8 cellular contexts compared by ENCODE assay signal in the genomic region with DNA sequence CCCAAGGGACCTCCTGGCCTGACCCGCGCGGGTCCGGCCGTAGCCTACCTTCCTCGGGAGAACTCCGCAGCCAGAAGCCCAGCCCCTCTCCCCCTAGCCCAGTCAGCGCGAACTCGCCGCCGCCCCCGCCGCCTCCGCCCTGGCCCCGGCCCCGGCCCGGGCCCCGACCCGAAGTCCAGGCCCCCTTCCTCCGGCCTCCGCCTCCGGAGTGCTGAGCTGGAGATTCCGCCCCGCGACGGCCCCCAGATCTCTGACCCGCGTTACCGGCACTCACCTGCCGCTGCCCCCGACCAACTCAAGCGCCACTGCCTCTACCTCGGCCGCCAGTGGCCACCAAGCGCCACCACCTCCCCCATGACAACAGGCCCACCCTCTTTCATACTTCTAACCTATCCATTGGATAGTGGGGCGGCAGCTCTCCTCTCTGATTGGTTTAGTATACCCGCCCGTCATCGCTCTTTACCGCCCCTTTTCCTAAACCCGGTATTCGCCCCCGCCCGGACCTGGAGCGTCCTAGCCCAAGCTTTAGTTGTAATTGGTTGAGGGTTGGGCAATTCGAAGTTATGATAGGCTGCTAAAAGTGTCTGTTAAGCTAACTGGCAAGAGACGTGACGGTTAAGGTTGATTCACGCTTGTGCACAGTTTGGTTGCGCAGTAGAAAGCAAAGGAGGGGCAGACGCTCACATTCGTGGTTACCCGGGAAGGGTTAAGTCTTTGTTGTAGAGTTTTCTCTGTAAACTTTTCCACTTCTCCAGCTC. TPM values are rescaled to one million over a fixed set of nuclear protein-coding genes. Genes with fewer than 3 reads are reported as not detected.
DNase-seq lines count a peak whose midpoint lies in the region; ATAC-seq and TF ChIP-seq lines count a peak whose summit lies in the region.

A gene (minus strand): TSS at position 328 of the 758 bp plus-strand sequence. CDS start 102,795 bp downstream, outside the sequence.

- ATAC-seq in HG03196 (IDR thresholded peaks at IDR 0.05; ENCODE audit: unreplicated experiment) (peak; percentile 91), activated B cell treated with CpG ODN at 0.5 μM for 24 hours (ENCODE audit: low read depth) (peak; percentile 97)

- POLR2A ChIA-PET in activated B cell treated with CpG ODN at 0.5 μM for 24 hours (lab: Charles Lee): interaction anchor here (0.6 to 1.5 kb wide), 13 partner anchors 9 to 400 kb away, joined by 3 to 17 read pairs (median 4); a partner anchor contains a TSS

- TF ChIP-seq POLR2A in GM18951 (IDR thresholded peaks at IDR 0.05; ENCODE audit: extremely low read depth, insufficient read depth, insufficient read length): peak; percentile 81

- TF ChIP-seq CTCF in activated B cell treated with CpG ODN at 0.5 μM for 24 hours (IDR thresholded peaks at IDR 0.05): no peak

- in situ Hi-C loops in GM18951 (cut with MboI; ENCODE audit: low sequenced_read_pairs, unreplicated experiment): loop anchor here (25.0 kb wide), 1 partner anchor 946 kb away; no protein-coding TSS in a partner anchor

- peak; percentile 99 for DNase-seq in AG08396 (ENCODE audit: low spot score)
- DNase-seq in NCI-H345 (lab: John Stamatoyannopoulos, UW): peak; percentile 100
- peak; percentile 74 for DNase-seq in activated B cell treated with CpG ODN at 0.5 μM for 24 hours
- peak; percentile 77 to 99 (median 97) for DNase-seq in caudate nucleus (lab: John Stamatoyannopoulos, UW)
- DNase-seq in immature natural killer cell: peak; percentile 98
- DNase-seq in smooth muscle cell of the brain vasculature (ENCODE audit: low read depth, low spot score): peak; percentile 100

- H3K36me3 Mint-ChIP-seq in activated B cell treated with CpG ODN at 0.5 μM for 24 hours (ENCODE audit: low read depth): peaks cover 15% of the 10 kb centered on the region
- H3K36me3 Mint-ChIP-seq in immature natural killer cell: no peaks in the 10 kb centered on the region

- H3K9me3 Mint-ChIP-seq in activated B cell treated with CpG ODN at 0.5 μM for 24 hours (no peaks in the 10 kb centered on the region), immature natural killer cell (no peaks in the 10 kb centered on the region)

- peak within 1 kb of the TSS; percentile 92 for H3K27ac Mint-ChIP-seq in activated B cell treated with CpG ODN at 0.5 μM for 24 hours
- H3K27ac Mint-ChIP-seq in immature natural killer cell: peak within 1 kb of the TSS; percentile 89 to 97 (median 92)

- H3K27me3 Mint-ChIP-seq in activated B cell treated with CpG ODN at 0.5 μM for 24 hours: no peaks in the 10 kb centered on the region
- peaks cover 2 to 10% (median 6%) of the 10 kb centered on the region in 3 donors for H3K27me3 Mint-ChIP-seq in immature natural killer cell (ENCODE audit: low read depth in 3 of 3)

- CTCF ChIA-PET in activated B cell treated with CpG ODN at 0.5 μM for 24 hours (lab: Charles Lee): interaction anchor here (0.6 to 2.4 kb wide), 6 partner anchors 12 to 163 kb away, joined by 3 to 11 read pairs (median 4); no protein-coding TSS in a partner anchor

- intact Hi-C loops in activated B cell treated with CpG ODN at 0.5 μM for 24 hours (cut with micrococcal nuclease): loop anchor here (1.0 to 2.0 kb wide), 3 partner anchors 32 to 428 kb away; a partner anchor contains a TSS

- peaks cover 53% of the 10 kb centered on the region for H3K4me1 Mint-ChIP-seq in activated B cell treated with CpG ODN at 0.5 μM for 24 hours
- peaks cover 27 to 42% of the 10 kb centered on the region in 2 donors for H3K4me1 Mint-ChIP-seq in immature natural killer cell

- H3K27ac ChIP-seq in caudate nucleus (ENCODE audit: low read depth, low read length): peak within 1 kb of the TSS; percentile 78

- H3K4me3 Mint-ChIP-seq in activated B cell treated with CpG ODN at 0.5 μM for 24 hours (peak within 1 kb of the TSS; percentile 96), immature natural killer cell (peak within 1 kb of the TSS; percentile 96 to 97 (median 96))

RNA-seq across cellular contexts. Expression of the gene that starts here (rescaled TPM):
- 69.5 and 71.4 TPM in 2 replicates for total RNA-seq in activated B cell treated with CpG ODN at 0.5 μM for 24 hours
- 10 to 100 TPM; 14.1 to 32.4 (median 17.7) TPM for polyA plus RNA-seq in immature natural killer cell

Comparison
In these comparisons a context has a peak if more than half of its experiments do, and no peak if none do; other contexts are left out.
1. Peak in every context shown above with its lines: DNase-seq, ATAC-seq and H3K27ac ChIP-seq.